ENCODE assay signal across 8 cellular contexts in the genomic region with DNA sequence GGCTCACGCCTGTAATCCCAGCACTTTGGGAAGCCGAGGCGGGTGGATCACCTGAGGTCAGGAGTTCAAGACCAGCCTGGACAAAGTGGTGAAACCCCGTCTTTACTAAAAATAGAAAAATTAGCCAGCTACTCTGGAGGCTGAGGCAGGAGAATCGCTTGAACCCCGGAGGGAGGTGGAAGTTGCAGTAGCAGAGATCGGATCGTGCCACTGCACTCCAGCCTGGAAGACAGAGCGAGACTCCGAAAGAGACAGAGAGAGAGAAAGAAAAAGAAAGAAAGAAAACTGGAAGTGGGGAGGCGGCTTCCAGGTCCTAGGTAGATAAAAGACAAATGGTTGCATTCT. TPM values are rescaled to one million over a fixed set of nuclear protein-coding genes. Genes with fewer than 3 reads are reported as not detected.
DNase-seq lines count a peak whose midpoint lies in the region; ATAC-seq and TF ChIP-seq lines count a peak whose summit lies in the region.
"Not testable (repeated sequence)": the region's sequence is repeated elsewhere in the genome, so short reads cannot be mapped to it uniquely, and the experiment has no call there.

No MANE protein-coding gene starts in this region.

- H3K9me3 ChIP-seq in A673 (ENCODE audit: low read depth, low read length, poor library complexity, severe bottlenecking); H9 (ENCODE audit: control insufficient read depth, low read depth, low read length); Panc1 (ENCODE audit: control insufficient read depth, insufficient read depth, low read depth, low read length); colonic mucosa; left ventricle myocardium inferior (replicated peaks); smooth muscle cell (replicated peaks; ENCODE audit: low read depth): not testable (repeated sequence)

- not testable (repeated sequence) for H2BK15ac ChIP-seq in H9 (ENCODE audit: low read depth, low read length)

- H3K9me3 Mint-ChIP-seq in H9; activated T-cell treated with anti-CD3 and anti-CD28 coated beads, Interleukin-2, amount 50 U/mL, for 24 hours; naive thymus-derived CD8-positive, alpha-beta T cell: not testable (repeated sequence)

- not testable (repeated sequence) for H4K91ac ChIP-seq in H9 (ENCODE audit: insufficient read length, low read depth, low read length)

- H3K36me3 Mint-ChIP-seq in H9 (ENCODE audit: insufficient read depth in 1 of 3, low read depth in 3 of 3); naive thymus-derived CD8-positive, alpha-beta T cell: not testable (repeated sequence)
- H3K36me3 Mint-ChIP-seq in activated T-cell treated with anti-CD3 and anti-CD28 coated beads, Interleukin-2, amount 50 U/mL, for 24 hours (ENCODE audit: low read depth) = peaks cover 36% of the 10 kb centered on the region

- H3K18ac ChIP-seq in H9 (ENCODE audit: insufficient read length, low read depth, low read length) = not testable (repeated sequence)

- CTCF ChIA-PET in A673 (lab: Charles Lee) = not testable (repeated sequence)
- CTCF ChIA-PET in Panc1 (lab: Charles Lee) = interaction anchor here (0.7 kb wide), 1 partner anchor 9 kb away, joined by 3 read pairs; no protein-coding TSS in a partner anchor

- H3K79me1 ChIP-seq in H9 (ENCODE audit: insufficient read depth, low read depth, low read length, poor library complexity, severe bottlenecking) = not testable (repeated sequence)

- peak overlapping the region; percentile 18 to 97; a peak in 4 of 5 replicates for H3K4me3 Mint-ChIP-seq in H9
- peak overlapping the region; percentile 98 for H3K4me3 Mint-ChIP-seq in activated T-cell treated with anti-CD3 and anti-CD28 coated beads, Interleukin-2, amount 50 U/mL, for 24 hours
- peak overlapping the region; percentile 93 to 98 (median 96) for H3K4me3 Mint-ChIP-seq in naive thymus-derived CD8-positive, alpha-beta T cell

- H2BK120ac ChIP-seq in H9 (ENCODE audit: low read depth, low read length, poor library complexity, severe bottlenecking) = not testable (repeated sequence)

- H2AFZ ChIP-seq in H9 (ENCODE audit: low read length) (peak overlapping the region; percentile 82), smooth muscle cell (ENCODE audit: low read depth) (peak overlapping the region; percentile 99)

- H3K56ac ChIP-seq in H9 (ENCODE audit: insufficient read length, low read depth, low read length) = not testable (repeated sequence)

- H3T11ph ChIP-seq in H9 (ENCODE audit: low read length) = not testable (repeated sequence)

- H3K27me3 ChIP-seq in A673 (replicated peaks; ENCODE audit: insufficient read depth, low read depth, low read length, poor library complexity); H9 (ENCODE audit: insufficient read depth, low read length); Panc1 (ENCODE audit: control insufficient read depth, insufficient read depth, low read length); colonic mucosa; left ventricle myocardium inferior (ENCODE audit: low read depth); smooth muscle cell (ENCODE audit: low read depth): not testable (repeated sequence)

- POLR2A ChIA-PET in A673 (lab: Charles Lee; ENCODE audit: low non-redundant PET); Panc1 (lab: Charles Lee): not testable (repeated sequence)
- POLR2A ChIA-PET in naive thymus-derived CD8-positive, alpha-beta T cell (lab: Charles Lee) = interaction anchor here (1.0 to 1.4 kb wide), 6 partner anchors 104 to 1591 kb away, joined by 3 to 16 read pairs (median 4); partner anchors contain the start of genes ERV3-1, ZNF138, ZNF736 and ZNF92

- H3K4ac ChIP-seq in H9 (ENCODE audit: low read depth, low read length) = not testable (repeated sequence)

- intact Hi-C loops in A673 (cut with micrococcal nuclease; ENCODE audit: unreplicated experiment); Panc1 (cut with micrococcal nuclease; ENCODE audit: unreplicated experiment); left ventricle myocardium inferior (cut with micrococcal nuclease): not testable (repeated sequence)
- intact Hi-C loops in colonic mucosa (cut with DNase I) = loop anchor here (10.0 kb wide), 1 partner anchor 102 kb away; the partner anchor contains the start of gene ERV3-1

- not testable (repeated sequence) for H4K20me1 ChIP-seq in H9 (ENCODE audit: control insufficient read depth, insufficient read depth, insufficient read length); smooth muscle cell (ENCODE audit: low read depth)

- H3K79me2 ChIP-seq in H9 (ENCODE audit: insufficient read depth, low read length) = peaks cover 21% of the 10 kb centered on the region; the same call in 1 of the 2 replicates
- H3K79me2 ChIP-seq in smooth muscle cell (ENCODE audit: low read depth) = peaks cover 23% of the 10 kb centered on the region

- not testable (repeated sequence) for H3F3A ChIP-seq in smooth muscle cell (ENCODE audit: low read depth)

- BruUV-seq in A673 (replicated peaks; lab: Mats Ljungman, UMichigan); Panc1 (replicated peaks; lab: Mats Ljungman, UMichigan): not testable (repeated sequence)

- H2AK5ac ChIP-seq in H9 (ENCODE audit: insufficient read length, low read length) = not testable (repeated sequence)

- not testable (repeated sequence) for H4K5ac ChIP-seq in H9 (ENCODE audit: insufficient read length, low read depth, low read length)

- H3K27me3 Mint-ChIP-seq in H9 (ENCODE audit: low read depth); activated T-cell treated with anti-CD3 and anti-CD28 coated beads, Interleukin-2, amount 50 U/mL, for 24 hours; naive thymus-derived CD8-positive, alpha-beta T cell: not testable (repeated sequence)

- H3K4me3 ChIP-seq in A673 (ENCODE audit: low read depth, low read length, poor library complexity, severe bottlenecking) (peak overlapping the region; percentile 80), Panc1 (ENCODE audit: low read depth in 2 of 2, low read length in 2 of 2) (peak overlapping the region; percentile 83 to 91), colonic mucosa (peak overlapping the region; percentile 82), left ventricle myocardium inferior (peak overlapping the region; percentile 87), smooth muscle cell (peak overlapping the region; percentile 93)

- not testable (repeated sequence) for H2BK5ac ChIP-seq in H9 (ENCODE audit: insufficient read length, low read length)

- peaks cover 29 to 38% of the 10 kb centered on the region in 2 experiments for H3K4me1 Mint-ChIP-seq in H9
- peaks cover 39% of the 10 kb centered on the region for H3K4me1 Mint-ChIP-seq in activated T-cell treated with anti-CD3 and anti-CD28 coated beads, Interleukin-2, amount 50 U/mL, for 24 hours (ENCODE audit: low read depth)
- peaks cover 17 to 50% (median 39%) of the 10 kb centered on the region in 4 donors for H3K4me1 Mint-ChIP-seq in naive thymus-derived CD8-positive, alpha-beta T cell

- not testable (repeated sequence) for H3K23ac ChIP-seq in H9 (ENCODE audit: insufficient read length, low read depth, low read length)

- H4K8ac ChIP-seq in H9 (replicated peaks; ENCODE audit: insufficient read length, low read depth, low read length) = not testable (repeated sequence)

- ATAC-seq in Panc1 = peak; percentile 1; the same call in 1 of the 2 replicates
- ATAC-seq in naive thymus-derived CD8-positive, alpha-beta T cell = not testable (repeated sequence)

- not testable (repeated sequence) for H3K9ac ChIP-seq in H9 (ENCODE audit: extremely low read depth, insufficient read length, low read length); colonic mucosa (ENCODE audit: low read depth in 2 of 2, low read length in 2 of 2); smooth muscle cell (ENCODE audit: low read depth)

- not testable (repeated sequence) for H2BK12ac ChIP-seq in H9 (ENCODE audit: insufficient read length, low read depth, low read length)

- no CpG with 5 or more reads among the region's 11 CpGs for WGBS in H9 (ENCODE audit: extremely low coverage, insufficient read length, low lambda C conversion rate)
- 80% methylated on average over 11 of the region's 11 CpGs for WGBS in smooth muscle cell (ENCODE audit: low lambda C conversion rate)

- not testable (repeated sequence) for H3K23me2 ChIP-seq in H9 (ENCODE audit: insufficient read length, low read depth, low read length, poor library complexity, severe bottlenecking)

- in situ Hi-C loops in Panc1 (cut with HindIII; ENCODE audit: low pct_unique_long_range_greater_than_20kb, low sequenced_read_pairs) = not testable (repeated sequence)

- H2BK20ac ChIP-seq in H9 (ENCODE audit: low read depth, low read length, poor library complexity, severe bottlenecking) = not testable (repeated sequence)

- not testable (repeated sequence) for H3K14ac ChIP-seq in H9 (ENCODE audit: insufficient read depth, low read length)

- H3K4me2 ChIP-seq in H9 (ENCODE audit: insufficient read depth, insufficient read length, low read length) = not testable (repeated sequence)
- peak overlapping the region; percentile 90 for H3K4me2 ChIP-seq in smooth muscle cell

- H3K27ac ChIP-seq in A673 (ENCODE audit: low read depth, low read length, poor library complexity, severe bottlenecking); H9 (ENCODE audit: insufficient read length, low read depth, low read length); colonic mucosa; left ventricle myocardium inferior (replicated peaks); smooth muscle cell (ENCODE audit: low read depth): not testable (repeated sequence)
- peak overlapping the region; percentile 60 for H3K27ac ChIP-seq in Panc1 (ENCODE audit: low read length)

- DNase-seq in A673 (ENCODE audit: low spot score); H9; Panc1 (ENCODE audit: low read depth, low spot score); activated T-cell treated with anti-CD3 and anti-CD28 coated beads, Interleukin-2, amount 50 U/mL, for 24 hours; colonic mucosa; left ventricle myocardium inferior; naive thymus-derived CD8-positive, alpha-beta T cell; smooth muscle cell (lab: John Stamatoyannopoulos, UW; ENCODE audit: unreplicated experiment): not testable (repeated sequence)

- H3K4me1 ChIP-seq in A673 (ENCODE audit: insufficient read depth, low read length, poor library complexity, severe bottlenecking); H9 (ENCODE audit: insufficient read depth, low read length); colonic mucosa; smooth muscle cell (ENCODE audit: low read depth): not testable (repeated sequence)
- peaks cover 23% of the 10 kb centered on the region for H3K4me1 ChIP-seq in Panc1 (ENCODE audit: control insufficient read depth, insufficient read depth, low read length)
- H3K4me1 ChIP-seq in left ventricle myocardium inferior = peaks cover 20% of the 10 kb centered on the region

- peak overlapping the region; percentile 82 to 99 (median 94); a peak in 6 of 7 replicates for H3K27ac Mint-ChIP-seq in H9
- peak overlapping the region; percentile 95 for H3K27ac Mint-ChIP-seq in activated T-cell treated with anti-CD3 and anti-CD28 coated beads, Interleukin-2, amount 50 U/mL, for 24 hours
- peak overlapping the region in 8 of 10 donors; percentile 67 to 98 (median 97) for H3K27ac Mint-ChIP-seq in naive thymus-derived CD8-positive, alpha-beta T cell

- TF ChIP-seq CTCF in A673 (conservative IDR thresholded peaks at IDR 0.05; ENCODE audit: low read depth, low read length); H9 (conservative IDR thresholded peaks at IDR 0.05); Panc1 (IDR thresholded peaks at IDR 0.05); colonic mucosa (IDR thresholded peaks at IDR 0.05); left ventricle myocardium inferior (IDR thresholded peaks at IDR 0.05; ENCODE audit: borderline replicate concordance); smooth muscle cell (IDR thresholded peaks at IDR 0.05; ENCODE audit: borderline replicate concordance, insufficient read depth, poor library complexity, severe bottlenecking): not testable (repeated sequence)

- H3K36me3 ChIP-seq in A673 (ENCODE audit: insufficient read depth, low read length, poor library complexity, severe bottlenecking); Panc1 (ENCODE audit: control insufficient read depth, insufficient read depth, low read length); colonic mucosa; left ventricle myocardium inferior; smooth muscle cell (ENCODE audit: low read depth): not testable (repeated sequence)

RNA-seq across cellular contexts. Expression of gene ZNF273, which starts 0.6 kb away (rescaled TPM):
- 10.1 and 11.5 TPM in 2 replicates for total RNA-seq in A673 (2021)
- total RNA-seq in H9 (2021) = 17.9 TPM in 2 replicates
- 6.4 TPM for total RNA-seq in Panc1 (2021; ENCODE audit: unreplicated experiment)
- polyA plus RNA-seq in Panc1 (2012; ENCODE audit: insufficient read length) = 2.0 TPM
- total RNA-seq in colonic mucosa = 1 to 10 TPM; 5.0 to 7.1 TPM
- total RNA-seq in left ventricle myocardium inferior = 1.1 TPM
- total RNA-seq in naive thymus-derived CD8-positive, alpha-beta T cell = 1 to 10 TPM; 9.5 TPM
- polyA plus RNA-seq in naive thymus-derived CD8-positive, alpha-beta T cell = 1 to 10 TPM; 3.6 to 4.6 (median 4.5) TPM
- total RNA-seq in smooth muscle cell = 4.4 and 5.7 TPM in 2 replicates
- 2.0 and 2.2 TPM in 2 replicates for polyA plus RNA-seq in smooth muscle cell
